ENCODE assay signal across 27 cellular contexts in genomic region chr9:127467621-127468020, GRCh38.
"Had no signal": no experiment of that assay in that cellular context is flagged by ENCODE, and none has a peak within 500 bp of the region (broad histone marks: within the 10 kb centered on the region; RNA-seq: fewer than 3 reads in every experiment).

No MANE protein-coding gene starts in this region.

- H3K4me1 ChIP-seq: adrenal gland, body of pancreas, esophagus muscularis mucosa, foreskin keratinocyte, gastrocnemius medialis had no signal

- H3K27ac Mint-ChIP-seq: activated CD4-positive, alpha-beta memory T cell treated with anti-CD3 and anti-CD28 coated beads, Interleukin-2, amount 10 ng/mL, durations not matched to agents 7 days and 5 days; activated CD4-positive, alpha-beta T cell treated with anti-CD3 and anti-CD28 coated beads for 36 hours; activated CD4-positive, alpha-beta T cell treated with anti-CD3 and anti-CD28 coated beads, Interleukin-2, amount 10 ng/mL, durations not matched to agents 24 days and 14 days; activated naive CD4-positive, alpha-beta T cell treated with anti-CD3 and anti-CD28 coated beads for 36 hours; activated naive CD4-positive, alpha-beta T cell treated with anti-CD3 and anti-CD28 coated beads, Interleukin-2, amount 50 U/mL, for 24 hours; activated naive CD8-positive, alpha-beta T cell treated with anti-CD3 and anti-CD28 coated beads for 36 hours; activated naive CD8-positive, alpha-beta T cell treated with anti-CD3 and anti-CD28 coated beads, Interleukin-2, amount 50 U/mL, for 24 hours; activated T-helper 17 cell treated with anti-CD3 and anti-CD28 coated beads, Interleukin-2, amount 50 U/mL, for 72 hours; effector memory CD8-positive, alpha-beta T cell had no signal

- ATAC-seq: activated CD4-positive, alpha-beta T cell treated with anti-CD3 and anti-CD28 coated beads for 36 hours; activated naive CD8-positive, alpha-beta T cell treated with anti-CD3 and anti-CD28 coated beads, Interleukin-2, amount 50 U/mL, for 24 hours; activated T-cell treated with anti-CD3 and anti-CD28 coated beads, Interleukin-2, amount 50 U/mL, for 4 hours; activated T-helper 17 cell treated with anti-CD3 and anti-CD28 coated beads, Interleukin-2, amount 50 U/mL, for 72 hours; body of pancreas; effector memory CD8-positive, alpha-beta T cell; foreskin keratinocyte; gastrocnemius medialis had no signal

- H3K4me3 Mint-ChIP-seq: activated CD4-positive, alpha-beta memory T cell treated with anti-CD3 and anti-CD28 coated beads, Interleukin-2, amount 10 ng/mL, durations not matched to agents 7 days and 5 days; activated CD4-positive, alpha-beta T cell treated with anti-CD3 and anti-CD28 coated beads for 36 hours; activated CD4-positive, alpha-beta T cell treated with anti-CD3 and anti-CD28 coated beads, Interleukin-2, amount 10 ng/mL, durations not matched to agents 24 days and 14 days; activated naive CD4-positive, alpha-beta T cell treated with anti-CD3 and anti-CD28 coated beads for 36 hours; activated naive CD4-positive, alpha-beta T cell treated with anti-CD3 and anti-CD28 coated beads, Interleukin-2, amount 50 U/mL, for 24 hours; activated naive CD8-positive, alpha-beta T cell treated with anti-CD3 and anti-CD28 coated beads for 36 hours; activated naive CD8-positive, alpha-beta T cell treated with anti-CD3 and anti-CD28 coated beads, Interleukin-2, amount 50 U/mL, for 24 hours; activated T-cell treated with anti-CD3 and anti-CD28 coated beads, Interleukin-2, amount 50 U/mL, for 4 hours; activated T-helper 17 cell treated with anti-CD3 and anti-CD28 coated beads, Interleukin-2, amount 50 U/mL, for 72 hours; effector memory CD8-positive, alpha-beta T cell had no signal

- H3K4me3 ChIP-seq: adrenal gland, body of pancreas, esophagus muscularis mucosa, gastrocnemius medialis had no signal

- H3K27me3 ChIP-seq: adrenal gland, body of pancreas, esophagus muscularis mucosa, foreskin keratinocyte, gastrocnemius medialis had no signal

- H3K27me3 Mint-ChIP-seq: activated CD4-positive, alpha-beta memory T cell treated with anti-CD3 and anti-CD28 coated beads, Interleukin-2, amount 10 ng/mL, durations not matched to agents 7 days and 5 days; activated CD4-positive, alpha-beta T cell treated with anti-CD3 and anti-CD28 coated beads for 36 hours; activated CD4-positive, alpha-beta T cell treated with anti-CD3 and anti-CD28 coated beads, Interleukin-2, amount 10 ng/mL, durations not matched to agents 24 days and 14 days; activated naive CD4-positive, alpha-beta T cell treated with anti-CD3 and anti-CD28 coated beads, Interleukin-2, amount 50 U/mL, for 24 hours; activated naive CD8-positive, alpha-beta T cell treated with anti-CD3 and anti-CD28 coated beads for 36 hours; activated naive CD8-positive, alpha-beta T cell treated with anti-CD3 and anti-CD28 coated beads, Interleukin-2, amount 50 U/mL, for 24 hours; activated T-helper 17 cell treated with anti-CD3 and anti-CD28 coated beads, Interleukin-2, amount 50 U/mL, for 72 hours; effector memory CD8-positive, alpha-beta T cell had no signal

- H3K27ac ChIP-seq: adrenal gland, body of pancreas, esophagus muscularis mucosa, foreskin keratinocyte, gastrocnemius medialis had no signal

- DNase-seq: activated CD4-positive, alpha-beta memory T cell treated with anti-CD3 and anti-CD28 coated beads, Interleukin-2, amount 10 ng/mL, durations not matched to agents 7 days and 5 days; activated CD4-positive, alpha-beta T cell treated with anti-CD3 and anti-CD28 coated beads for 36 hours; activated CD4-positive, alpha-beta T cell treated with anti-CD3 and anti-CD28 coated beads, Interleukin-2, amount 10 ng/mL, durations not matched to agents 24 days and 14 days; activated CD4-positive, alpha-beta T cell treated with anti-CD3 and anti-CD28 coated beads, Interleukin-2, amount 50 U/mL, for 4 hours; activated CD4-positive, CD25-positive, alpha-beta regulatory T cell; activated CD4-positive, CD25-positive, alpha-beta regulatory T cell treated with anti-CD3 and anti-CD28 coated beads, Interleukin-2, amount 50 U/mL, for 72 hours; activated effector memory CD4-positive, alpha-beta T cell treated with anti-CD3 and anti-CD28 coated beads, Interleukin-2, amount 50 U/mL, for 16 hours; activated naive CD4-positive, alpha-beta T cell treated with anti-CD3 and anti-CD28 coated beads for 36 hours; activated naive CD8-positive, alpha-beta T cell treated with anti-CD3 and anti-CD28 coated beads for 36 hours; activated naive CD8-positive, alpha-beta T cell treated with anti-CD3 and anti-CD28 coated beads, Interleukin-2, amount 50 U/mL, for 24 hours; activated T-cell treated with anti-CD3 and anti-CD28 coated beads, Interleukin-2, amount 50 U/mL, for 4 hours; adrenal gland; amygdala; aorta; body of pancreas; caudate nucleus; cortex of kidney; dermis blood vessel endothelial cell; effector CD4-positive, alpha-beta T cell; effector memory CD8-positive, alpha-beta T cell; erythroblast; foreskin keratinocyte; gastrocnemius medialis; T-helper 2 cell had no signal

- H3K9me3 ChIP-seq: adrenal gland, body of pancreas, esophagus muscularis mucosa, gastrocnemius medialis had no signal

- H3K9me3 Mint-ChIP-seq: activated CD4-positive, alpha-beta memory T cell treated with anti-CD3 and anti-CD28 coated beads, Interleukin-2, amount 10 ng/mL, durations not matched to agents 7 days and 5 days; activated naive CD4-positive, alpha-beta T cell treated with anti-CD3 and anti-CD28 coated beads for 36 hours; activated naive CD4-positive, alpha-beta T cell treated with anti-CD3 and anti-CD28 coated beads, Interleukin-2, amount 50 U/mL, for 24 hours; activated naive CD8-positive, alpha-beta T cell treated with anti-CD3 and anti-CD28 coated beads for 36 hours; activated naive CD8-positive, alpha-beta T cell treated with anti-CD3 and anti-CD28 coated beads, Interleukin-2, amount 50 U/mL, for 24 hours; activated T-cell treated with anti-CD3 and anti-CD28 coated beads, Interleukin-2, amount 50 U/mL, for 4 hours; activated T-helper 17 cell treated with anti-CD3 and anti-CD28 coated beads, Interleukin-2, amount 50 U/mL, for 72 hours; effector memory CD8-positive, alpha-beta T cell had no signal

- H3K4me1 Mint-ChIP-seq: activated CD4-positive, alpha-beta memory T cell treated with anti-CD3 and anti-CD28 coated beads, Interleukin-2, amount 10 ng/mL, durations not matched to agents 7 days and 5 days; activated CD4-positive, alpha-beta T cell treated with anti-CD3 and anti-CD28 coated beads for 36 hours; activated CD4-positive, alpha-beta T cell treated with anti-CD3 and anti-CD28 coated beads, Interleukin-2, amount 10 ng/mL, durations not matched to agents 24 days and 14 days; activated naive CD4-positive, alpha-beta T cell treated with anti-CD3 and anti-CD28 coated beads, Interleukin-2, amount 50 U/mL, for 24 hours; activated naive CD8-positive, alpha-beta T cell treated with anti-CD3 and anti-CD28 coated beads for 36 hours; activated T-helper 17 cell treated with anti-CD3 and anti-CD28 coated beads, Interleukin-2, amount 50 U/mL, for 72 hours had no signal
